In the genomic region with DNA sequence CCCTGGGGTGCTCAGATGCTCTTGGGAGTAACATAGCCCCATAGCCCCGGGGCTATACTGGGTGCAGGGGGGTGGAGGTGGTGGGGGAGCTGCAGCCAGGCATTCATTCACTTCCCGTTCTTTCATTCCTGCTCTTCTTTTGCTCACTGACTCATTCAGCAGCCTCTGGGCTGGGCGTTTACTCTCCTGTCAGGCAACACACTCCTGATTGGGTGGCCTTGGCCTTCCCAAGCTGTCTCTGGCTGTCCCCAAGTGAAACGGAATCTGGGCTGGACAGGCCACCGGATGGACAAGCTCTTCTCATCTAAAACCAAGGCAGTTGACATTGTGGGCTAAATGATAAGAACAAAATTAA, we compare ENCODE assay signal across 8 cellular contexts. TPM values are rescaled to one million over a fixed set of nuclear protein-coding genes. Genes with fewer than 3 reads are reported as not detected.
A peak's percentile ranks its signal among the peaks of the same experiment; 100 is the strongest.
DNase-seq lines count a peak whose midpoint lies in the region; FAIRE-seq and TF ChIP-seq lines count a peak whose summit lies in the region.
"Had no signal": no experiment of that assay in that cellular context is flagged by ENCODE, and none has a peak within 500 bp of the region (broad histone marks: within the 10 kb centered on the region; RNA-seq: fewer than 3 reads in every experiment).

No MANE protein-coding gene starts in this region.

- peak overlapping the region; percentile 3; the same call in 1 of the 2 replicates for H4K8ac ChIP-seq in H1 (ENCODE audit: extremely low read depth, insufficient read depth, low read length)

- no peak for TF ChIP-seq RAD21 in H1 (IDR thresholded peaks at IDR 0.05 in 1 of 2, conservative IDR thresholded peaks at IDR 0.05 in 1 of 2; ENCODE audit: low read depth in 2 of 2, low read length in 2 of 2)

- no peak overlapping the region for H3K18ac ChIP-seq in H1 (ENCODE audit: extremely low read depth, low read length)

- no peak overlapping the region for H3K23ac ChIP-seq in H1 (ENCODE audit: insufficient read length)

- H3K14ac ChIP-seq in H1 (ENCODE audit: insufficient read length) = no peak overlapping the region

- no peak overlapping the region for H2AFZ ChIP-seq in H1 (ENCODE audit: low read length)

- H2AK5ac ChIP-seq in H1 (ENCODE audit: low read depth, low read length) = no peak overlapping the region

- H3K4me3 ChIP-seq in H1 (ENCODE audit: extremely low read depth in 1 of 4, insufficient read depth in 2 of 4, low read depth in 3 of 4, low read length in 4 of 4) = no peak overlapping the region
- H3K4me3 ChIP-seq in urinary bladder (ENCODE audit: low read depth, low read length) = no peak overlapping the region

- POLR2A ChIA-PET in H1 (lab: Charles Lee; ENCODE audit: partially characterized antibody) = no interaction called here

- H3K4ac ChIP-seq in H1 (replicated peaks; ENCODE audit: insufficient read length, low read depth, low read length) = no peak overlapping the region

- peaks cover 0 to 8% (median 1%) of the 10 kb centered on the region in 4 experiments; a peak in 3 of 7 replicates for H3K4me1 ChIP-seq in H1 (replicated peaks in 1 of 4; ENCODE audit: control insufficient read depth in 3 of 4, insufficient read depth in 4 of 4, low read length in 3 of 4)
- peaks cover 3% of the 10 kb centered on the region for H3K4me1 ChIP-seq in urinary bladder (ENCODE audit: insufficient read depth)

- no peak overlapping the region for H2BK12ac ChIP-seq in H1 (ENCODE audit: low read depth, low read length)

- H3K4me2 ChIP-seq in H1 (ENCODE audit: insufficient read depth in 1 of 2, low read depth in 2 of 2, low read length in 2 of 2) = no peak overlapping the region

- H3K27me3 ChIP-seq in H1 (replicated peaks in 1 of 4; ENCODE audit: control insufficient read depth in 3 of 4, extremely low read depth in 1 of 4, insufficient read depth in 3 of 4, low read length in 3 of 4) = no peaks in the 10 kb centered on the region

- no peak overlapping the region for H4K91ac ChIP-seq in H1 (replicated peaks; ENCODE audit: insufficient read length, low read length)

- peak; percentile 53 for DNase-seq in NCI-H460 (ENCODE audit: extremely low read depth, low read depth)
- DNase-seq in H1 (ENCODE audit: low read depth in 1 of 2, low spot score in 2 of 2) = peak in 1 of 2 experiments; percentile 34
- DNase-seq in medulla oblongata (ENCODE audit: extremely low spot score) = peak; percentile 57
- DNase-seq in NCI-H1092 (lab: John Stamatoyannopoulos, UW) = no peak
- DNase-seq in NCI-H82 (lab: John Stamatoyannopoulos, UW) = no peak
- no peak for DNase-seq in HuH-7 (ENCODE audit: low spot score)
- DNase-seq: activated naive CD8-positive, alpha-beta T cell treated with anti-CD3 and anti-CD28 coated beads, Interleukin-2, amount 50 U/mL, for 24 hours had no signal

- CTCF ChIA-PET in H1 (lab: Charles Lee; ENCODE audit: partially characterized antibody) = interaction anchor here (0.5 to 5.4 kb wide), 9 partner anchors 9 to 276 kb away, joined by 3 to 27 read pairs (median 5); no protein-coding TSS in a partner anchor

- no peak overlapping the region for H2BK20ac ChIP-seq in H1 (ENCODE audit: low read length)

- no peak for TF ChIP-seq CTCF in H1 (IDR thresholded peaks at IDR 0.05; ENCODE audit: control extremely low read depth in 1 of 3, insufficient read depth in 1 of 3, low read depth in 1 of 3, low read length in 3 of 3)

- no peak overlapping the region for H3K9ac ChIP-seq in H1 (replicated peaks in 1 of 4; ENCODE audit: extremely low read depth in 1 of 4, low read depth in 3 of 4, low read length in 3 of 4)

- no peaks in the 10 kb centered on the region for H3K9me3 ChIP-seq in H1 (ENCODE audit: insufficient read depth in 2 of 2, low read depth in 1 of 2, low read length in 1 of 2)

- no peak overlapping the region for H2BK120ac ChIP-seq in H1 (replicated peaks; ENCODE audit: low read depth, low read length)

- no peak for TF ChIP-seq POLR2A in H1 (IDR thresholded peaks at IDR 0.05; ENCODE audit: control extremely low read depth in 1 of 2, low read depth in 2 of 2, low read length in 2 of 2)

- H3K56ac ChIP-seq in H1 (replicated peaks; ENCODE audit: insufficient read length, low read depth, low read length) = no peak overlapping the region

- no peak overlapping the region for H2BK15ac ChIP-seq in H1 (ENCODE audit: low read length)

- H3K36me3 ChIP-seq in H1 (ENCODE audit: control insufficient read depth in 2 of 4, insufficient read depth in 4 of 4, low read length in 3 of 4) (no peaks in the 10 kb centered on the region), urinary bladder (ENCODE audit: insufficient read depth) (no peaks in the 10 kb centered on the region)

- 0 out of 2 replicates have a peak overlapping the region, but pooled peaks have one; percentile 35 for H2BK5ac ChIP-seq in H1 (ENCODE audit: low read depth, low read length)

- no peaks in the 10 kb centered on the region for H3K79me1 ChIP-seq in H1 (ENCODE audit: low read depth, low read length)

- no peaks in the 10 kb centered on the region for H3K23me2 ChIP-seq in H1 (ENCODE audit: low read depth, low read length)

- WGBS in H1 (ENCODE audit: extremely low coverage in 1 of 2, insufficient coverage in 1 of 2, insufficient read length in 1 of 2, insufficient replicate concordance in 2 of 2, low coverage in 1 of 2, low lambda C conversion rate in 2 of 2, missing lambda C conversion rate in 1 of 2), 2 experiments = 65% methylated on average over 5 of the region's 5 CpGs; no CpG with 5 or more reads in 1 of the 2 experiments
- WGBS in urinary bladder = 19% methylated on average over 5 of the region's 5 CpGs

- H4K5ac ChIP-seq in H1 (ENCODE audit: insufficient read length, low read depth, low read length) = no peak overlapping the region

- FAIRE-seq in H1 (lab: Jason Lieb, UNC) = no peak

- no peak overlapping the region for H3K27ac ChIP-seq in H1 (ENCODE audit: low read depth, low read length)
- peak overlapping the region; percentile 63 for H3K27ac ChIP-seq in urinary bladder (ENCODE audit: low read depth)

- no peak for TF ChIP-seq EP300 in H1 (IDR thresholded peaks at IDR 0.05; ENCODE audit: borderline replicate concordance in 1 of 2, low read depth in 2 of 2, low read length in 2 of 2)

- H3K79me2 ChIP-seq in H1 (ENCODE audit: control insufficient read depth in 1 of 2, insufficient read depth in 2 of 2, low read length in 2 of 2) = no peaks in the 10 kb centered on the region

- peaks cover 0 to 2% of the 10 kb centered on the region in 2 experiments for H4K20me1 ChIP-seq in H1 (replicated peaks in 1 of 2; ENCODE audit: control insufficient read depth in 1 of 2, insufficient read depth in 2 of 2, low read length in 2 of 2)

RNA-seq across cellular contexts. Expression of a gene that starts 34.6 kb away (rescaled TPM):
- 15.2 and 16.0 TPM in 2 replicates for total RNA-seq in NCI-H460 (2014; rRNA removed; shearing (Covaris generic))
- polyA plus RNA-seq in NCI-H460 (2014; cell fraction: nucleus; rRNA removed) = 9.9 and 11.7 TPM in 2 replicates
- 5.7 and 5.8 TPM in 2 replicates for total RNA-seq in H1 (2021; fragmentation: NEBNext Ultra II Directional; extraction: Animal tissue kit (Norgen Biotek cat#: 25700))
- polyA plus RNA-seq in H1 (2011; rRNA removed) (2.0 and 2.4 TPM in 2 replicates), urinary bladder (17.1 TPM)
- 2.0 TPM for polyA plus RNA-seq in H1 (2011; cell fraction: cytosol; rRNA removed)
- 2.8 TPM for polyA plus RNA-seq in H1 (2011; cell fraction: nucleus; rRNA removed)
- polyA plus RNA-seq in H1 (2012, experiment 1 of 2) = 2.5 to 3.3 TPM (median 2.9 TPM) in 4 replicates
- polyA plus RNA-seq in H1 (2012, experiment 2 of 2) = 2.1 TPM
- 3.7 TPM for polyA plus RNA-seq in H1 (2013, experiment 1 of 2)
- 4.5 TPM for polyA plus RNA-seq in H1 (2013, experiment 2 of 2)
- 3.9 and 5.0 TPM in 2 replicates for polyA minus RNA-seq in H1 (2011; rRNA and poly(A)+ RNA removed)
- polyA minus RNA-seq in H1 (2011; cell fraction: cytosol; rRNA and poly(A)+ RNA removed) = 3.6 TPM
- 4.4 TPM for polyA minus RNA-seq in H1 (2011; cell fraction: nucleus; rRNA and poly(A)+ RNA removed)
- 15.9 TPM for total RNA-seq in urinary bladder

Comparison
In these comparisons a context has a peak if more than half of its experiments do, and no peak if none do; other contexts are left out.
1. DNase-seq: peak in NCI-H460 (single experiment) and medulla oblongata (single experiment); none in NCI-H1092 (single experiment), NCI-H82 (single experiment) and HuH-7 (single experiment).